In the genomic region with DNA sequence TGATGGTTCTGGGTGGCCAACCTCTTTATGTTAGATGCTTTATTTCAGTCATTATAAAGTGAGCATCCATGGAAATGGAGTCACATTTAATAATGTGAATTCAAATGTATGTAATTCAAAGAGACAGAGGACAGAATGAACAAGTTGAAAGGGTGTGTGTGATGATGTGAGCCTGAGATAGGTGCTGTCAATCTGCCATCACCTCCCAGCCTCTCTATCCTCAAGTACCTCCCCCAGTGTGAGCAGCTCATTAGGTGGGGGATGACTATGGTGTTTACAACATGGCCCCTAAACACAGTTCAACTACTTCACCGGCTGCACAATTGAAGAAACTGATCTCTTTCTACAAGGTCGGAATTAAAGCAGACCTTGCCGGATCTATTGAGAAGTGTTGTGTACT, we compare ENCODE assay signal across 23 cellular contexts.
"Had no signal": no experiment of that assay in that cellular context is flagged by ENCODE, and none has a peak within 500 bp of the region (broad histone marks: within the 10 kb centered on the region; RNA-seq: fewer than 3 reads in every experiment).

No MANE protein-coding gene starts in this region.

- H3K27ac ChIP-seq: dorsolateral prefrontal cortex, epithelial cell of prostate, esophagus squamous epithelium, gastroesophageal sphincter, neutrophil, sigmoid colon, skin epidermis, testis, tibial nerve had no signal

- H3K9me3 Mint-ChIP-seq: natural killer cell treated with Interleukin-12 subunit alpha and Interleukin-12 subunit beta and Interleukin-15 and Interleukin-18, amount 100 ng/mL, for 72 hours; stimulated activated naive CD8-positive, alpha-beta T cell treated with anti-CD3 and anti-CD28 coated beads, Interleukin-15, amount 100 ng/mL, for 72 hours had no signal

- DNase-seq: cortex of kidney; dorsolateral prefrontal cortex; effector memory CD4-positive, alpha-beta T cell; esophagus squamous epithelium; foreskin fibroblast; kidney; left colon; left ventricle myocardium superior; mesenchymal stem cell; midbrain; sigmoid colon; stimulated activated CD4-positive, alpha-beta T cell treated with anti-CD3 and anti-CD28 coated beads, Interleukin-2, amount 100 ng/mL, for 24 hours; stimulated activated CD4-positive, alpha-beta T cell treated with anti-CD3 and anti-CD28 coated beads, Interleukin-4, amount 100 ng/mL, for 4 hours; stimulated activated naive B cell treated with anti-CD40 and anti-IgM and Interleukin-4, amounts not matched to agents 10 μg/mL and 1 μg/mL and 100 μg/mL, for 72 hours; stimulated activated naive CD8-positive, alpha-beta T cell treated with anti-CD3 and anti-CD28 coated beads, Interleukin-15, amount 100 ng/mL, for 72 hours; testis had no signal

- H3K36me3 ChIP-seq: esophagus squamous epithelium, gastroesophageal sphincter, neutrophil, sigmoid colon, tibial nerve had no signal

- H3K27me3 ChIP-seq: gastroesophageal sphincter, sigmoid colon, testis, tibial nerve had no signal

- H3K36me3 Mint-ChIP-seq: natural killer cell treated with Interleukin-12 subunit alpha and Interleukin-12 subunit beta and Interleukin-15 and Interleukin-18, amount 100 ng/mL, for 72 hours; stimulated activated naive B cell treated with anti-CD40 and anti-IgM and Interleukin-4, amounts not matched to agents 10 μg/mL and 1 μg/mL and 100 μg/mL, for 72 hours had no signal

- H3K4me1 ChIP-seq: testis had no signal

- H3K27ac Mint-ChIP-seq: natural killer cell treated with Interleukin-12 subunit alpha and Interleukin-12 subunit beta and Interleukin-15 and Interleukin-18, amount 100 ng/mL, for 72 hours; stimulated activated naive B cell treated with anti-CD40 and anti-IgM and Interleukin-4, amounts not matched to agents 10 μg/mL and 1 μg/mL and 100 μg/mL, for 72 hours; stimulated activated naive CD8-positive, alpha-beta T cell treated with anti-CD3 and anti-CD28 coated beads, Interleukin-15, amount 100 ng/mL, for 72 hours had no signal

- H3K4me3 ChIP-seq: dorsolateral prefrontal cortex, esophagus squamous epithelium, gastroesophageal sphincter, lung, sigmoid colon, skin epidermis, testis, tibial nerve had no signal

- H3K4me3 Mint-ChIP-seq: natural killer cell treated with Interleukin-12 subunit alpha and Interleukin-12 subunit beta and Interleukin-15 and Interleukin-18, amount 100 ng/mL, for 72 hours; stimulated activated naive B cell treated with anti-CD40 and anti-IgM and Interleukin-4, amounts not matched to agents 10 μg/mL and 1 μg/mL and 100 μg/mL, for 72 hours; stimulated activated naive CD8-positive, alpha-beta T cell treated with anti-CD3 and anti-CD28 coated beads, Interleukin-15, amount 100 ng/mL, for 72 hours had no signal

- ATAC-seq: gastroesophageal sphincter; left colon; left ventricle myocardium superior; natural killer cell treated with Interleukin-12 subunit alpha and Interleukin-12 subunit beta and Interleukin-15 and Interleukin-18, amount 100 ng/mL, for 72 hours had no signal

- H3K9me3 ChIP-seq: esophagus squamous epithelium, neutrophil, testis had no signal
